8 cellular contexts compared by ENCODE assay signal in the genomic region with DNA sequence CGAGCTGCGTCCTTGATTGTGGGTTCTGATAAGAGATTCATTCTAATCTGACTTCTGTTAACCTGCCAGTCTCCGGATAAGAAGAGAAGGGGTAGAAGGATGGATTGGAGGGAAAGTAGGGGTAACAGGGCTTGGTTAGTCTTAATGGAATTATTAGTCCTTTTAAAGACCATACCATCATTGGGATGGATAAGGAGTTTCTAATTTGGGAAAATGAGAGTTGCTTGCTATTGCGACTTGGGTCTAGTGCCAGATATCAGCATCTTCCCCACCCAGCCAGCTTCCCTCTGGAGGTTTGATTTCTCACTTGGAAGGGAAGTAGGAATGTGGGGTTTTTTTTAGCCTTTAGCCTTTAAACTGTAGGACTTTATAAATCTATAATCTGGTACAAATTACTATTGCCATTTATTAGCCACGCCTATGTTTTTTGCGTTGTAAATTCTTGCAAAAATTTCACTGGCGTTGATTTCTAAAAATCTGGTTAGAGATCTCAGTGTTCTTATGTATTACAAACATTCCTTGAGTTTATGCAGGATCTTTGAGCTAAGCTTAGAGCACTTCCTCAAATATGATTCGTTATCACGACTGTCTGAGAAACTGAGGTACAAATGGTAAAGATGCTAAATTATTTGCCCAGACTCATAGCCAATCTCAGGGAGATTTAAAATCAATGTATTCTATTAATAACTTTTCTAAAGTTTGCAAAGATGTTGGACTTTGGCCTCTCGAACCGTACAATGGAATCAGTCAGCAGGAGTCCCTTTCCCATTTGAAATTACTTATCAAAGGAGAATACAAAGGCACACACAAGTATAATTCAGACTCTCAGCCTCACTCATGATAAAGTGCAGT. TPM values are rescaled to one million over a fixed set of nuclear protein-coding genes. Genes with fewer than 3 reads are reported as not detected.
DNase-seq lines count a peak whose midpoint lies in the region; ATAC-seq and TF ChIP-seq lines count a peak whose summit lies in the region.

No MANE protein-coding gene starts in this region.

- no peak for TF ChIP-seq POLR2A in vagina (IDR thresholded peaks at IDR 0.05)

- DNase-seq in right atrium auricular region (ENCODE audit: low spot score) (no peak), Right ventricle myocardium superior (no peak), brain microvascular endothelial cell (no peak), vagina (ENCODE audit: extremely low spot score in 2 of 2) (no peak), G401 (ENCODE audit: low spot score) (no peak)

- peak overlapping the region; percentile 85 to 89 for H3K4me3 ChIP-seq in right atrium auricular region
- peak overlapping the region; percentile 78 for H3K4me3 ChIP-seq in brain microvascular endothelial cell (ENCODE audit: low read depth, low read length)
- peak overlapping the region; percentile 77 for H3K4me3 ChIP-seq in mesodermal cell (ENCODE audit: extremely low read depth, insufficient read depth, low read length, poor library complexity, severe bottlenecking)
- peak overlapping the region; percentile 95 to 99 for H3K4me3 ChIP-seq in vagina

- H3K4me1 ChIP-seq in right atrium auricular region = peaks cover 0 to 44% of the 10 kb centered on the region in 2 donors
- H3K4me1 ChIP-seq in mesodermal cell (ENCODE audit: control insufficient read depth, insufficient read depth, low read length, poor library complexity, severe bottlenecking) = peaks cover 30% of the 10 kb centered on the region
- H3K4me1 ChIP-seq in vagina = peaks cover 20% of the 10 kb centered on the region

- intact Hi-C loops in Right ventricle myocardium superior (cut with DNase I) (no loop called here), vagina (cut with DNase I) (no loop called here)

- TF ChIP-seq CTCF in right atrium auricular region (IDR thresholded peaks at IDR 0.05) = no peak
- no peak for TF ChIP-seq CTCF in brain microvascular endothelial cell (IDR thresholded peaks at IDR 0.05; ENCODE audit: low read depth, low read length, missing control alignments)
- no peak for TF ChIP-seq CTCF in vagina (IDR thresholded peaks at IDR 0.05)

- in situ Hi-C loops in brain microvascular endothelial cell (cut with HindIII; ENCODE audit: low pct_ligation_motif_present, low sequenced_read_pairs) (no loop called here), G401 (cut with HindIII; ENCODE audit: low sequenced_read_pairs) (no loop called here)

- ATAC-seq in Right ventricle myocardium superior (ENCODE audit: poor library complexity) (no peak), HG03378 (IDR thresholded peaks at IDR 0.05; ENCODE audit: unreplicated experiment) (no peak), GM18520 (IDR thresholded peaks at IDR 0.05; ENCODE audit: unreplicated experiment) (no peak)

- H3K27me3 ChIP-seq in right atrium auricular region (no peaks in the 10 kb centered on the region), brain microvascular endothelial cell (replicated peaks) (no peaks in the 10 kb centered on the region), vagina (no peaks in the 10 kb centered on the region)

- H3K36me3 ChIP-seq in right atrium auricular region = no peaks in the 10 kb centered on the region
- no peaks in the 10 kb centered on the region for H3K36me3 ChIP-seq in brain microvascular endothelial cell (replicated peaks)
- H3K36me3 ChIP-seq in mesodermal cell (ENCODE audit: control insufficient read depth, insufficient read depth, low read length) = no peaks in the 10 kb centered on the region
- H3K36me3 ChIP-seq in vagina = no peaks in the 10 kb centered on the region

- H3K9me3 ChIP-seq in right atrium auricular region (no peaks in the 10 kb centered on the region), mesodermal cell (ENCODE audit: control insufficient read depth, low read length) (no peaks in the 10 kb centered on the region), vagina (no peaks in the 10 kb centered on the region)

- peak overlapping the region; percentile 93 to 98 for H3K27ac ChIP-seq in right atrium auricular region
- H3K27ac ChIP-seq in brain microvascular endothelial cell = no peak overlapping the region
- H3K27ac ChIP-seq in mesodermal cell (ENCODE audit: low read depth, low read length, severe bottlenecking) = peak overlapping the region; percentile 90
- H3K27ac ChIP-seq in vagina = peak overlapping the region; percentile 93

- 0 to 36% methylated on average over 3 to 6 of the region's 11 CpGs for WGBS in mesodermal cell (ENCODE audit: insufficient coverage in 2 of 2), 2 experiments

RNA-seq across cellular contexts. Expression of a gene that starts 1.3 kb away (rescaled TPM):
- total RNA-seq in right atrium auricular region = 10 to 100 TPM; 37.8 to 39.0 TPM
- 50.2 TPM for total RNA-seq in Right ventricle myocardium superior
- polyA plus RNA-seq in mesodermal cell (2013, experiment 1 of 2) = 24.6 TPM
- polyA plus RNA-seq in mesodermal cell (2013, experiment 2 of 2) = 24.3 TPM
- total RNA-seq in vagina = 19.4 TPM
- total RNA-seq in G401 (2014; rRNA removed; shearing (Covaris generic)) = 9.3 and 19.7 TPM in 2 replicates

RNA-seq across cellular contexts. Expression of a gene that starts 54.8 kb away (rescaled TPM):
- total RNA-seq in right atrium auricular region (10 to 100 TPM; 14.3 to 19.7 TPM), Right ventricle myocardium superior (10.1 TPM), vagina (20.4 TPM)
- 10.9 TPM for polyA plus RNA-seq in mesodermal cell (2013, experiment 1 of 2)
- polyA plus RNA-seq in mesodermal cell (2013, experiment 2 of 2) = 9.5 TPM
- total RNA-seq in G401 (2014; rRNA removed; shearing (Covaris generic)) = 82.3 and 136 TPM in 2 replicates
